In genomic region chrX:116357317-116357716, GRCh38 we compare ENCODE assay signal across 29 cellular contexts.
"Had no signal": no experiment of that assay in that cellular context is flagged by ENCODE, and none has a peak within 500 bp of the region (broad histone marks: within the 10 kb centered on the region; RNA-seq: fewer than 3 reads in every experiment).

No MANE protein-coding gene starts in this region.

- H3K4me1 Mint-ChIP-seq: activated CD4-positive, alpha-beta T cell treated with anti-CD3 and anti-CD28 coated beads for 36 hours; activated CD4-positive, alpha-beta T cell treated with anti-CD3 and anti-CD28 coated beads, Interleukin-2, amount 10 ng/mL, durations not matched to agents 7 days and 5 days; activated naive CD4-positive, alpha-beta T cell treated with anti-CD3 and anti-CD28 coated beads, Interleukin-2, amount 50 U/mL, for 24 hours; activated naive CD8-positive, alpha-beta T cell treated with anti-CD3 and anti-CD28 coated beads, Interleukin-2, amount 10 ng/mL, durations not matched to agents 7 days and 5 days; brain had no signal

- H3K4me3 ChIP-seq: K562, Peyer's patch had no signal

- H3K9me3 ChIP-seq: Peyer's patch had no signal

- H3K4me3 Mint-ChIP-seq: activated CD4-positive, alpha-beta T cell treated with anti-CD3 and anti-CD28 coated beads for 36 hours; activated CD4-positive, alpha-beta T cell treated with anti-CD3 and anti-CD28 coated beads, Interleukin-2, amount 10 ng/mL, durations not matched to agents 7 days and 5 days; activated CD8-positive, alpha-beta T cell treated with anti-CD3 and anti-CD28 coated beads, Interleukin-2, amount 10 ng/mL, durations not matched to agents 7 days and 5 days; activated naive CD4-positive, alpha-beta T cell treated with anti-CD3 and anti-CD28 coated beads, Interleukin-2, amount 50 U/mL, for 24 hours; activated naive CD8-positive, alpha-beta T cell treated with anti-CD3 and anti-CD28 coated beads, Interleukin-2, amount 10 ng/mL, durations not matched to agents 7 days and 5 days; activated T-cell treated with anti-CD3 and anti-CD28 coated beads, Interleukin-2, amount 50 U/mL, for 24 hours; brain; T-helper 1 cell treated with Interleukin-12 subunit alpha and Interleukin-12 subunit beta and Interleukin-4 antibody, amounts not matched to agents 30 μg/mL and 1 μg/mL, for 36 hours; T-helper 2 cell treated with Interferon-gamma antibody and Interleukin-4, amounts not matched to agents 5 μg/mL and 100 μg/mL, for 36 hours; WTC11 had no signal

- H3K36me3 ChIP-seq: Peyer's patch had no signal

- H3K27ac Mint-ChIP-seq: activated CD4-positive, alpha-beta T cell treated with anti-CD3 and anti-CD28 coated beads for 36 hours; activated CD4-positive, alpha-beta T cell treated with anti-CD3 and anti-CD28 coated beads, Interleukin-2, amount 10 ng/mL, durations not matched to agents 7 days and 5 days; activated CD8-positive, alpha-beta T cell treated with anti-CD3 and anti-CD28 coated beads, Interleukin-2, amount 10 ng/mL, durations not matched to agents 7 days and 5 days; activated naive CD4-positive, alpha-beta T cell treated with anti-CD3 and anti-CD28 coated beads, Interleukin-2, amount 50 U/mL, for 24 hours; activated naive CD8-positive, alpha-beta T cell treated with anti-CD3 and anti-CD28 coated beads, Interleukin-2, amount 10 ng/mL, durations not matched to agents 7 days and 5 days; activated T-cell treated with anti-CD3 and anti-CD28 coated beads, Interleukin-2, amount 50 U/mL, for 24 hours; activated T-helper 2 cell treated with anti-CD3 and anti-CD28 coated beads, Interferon-gamma antibody, Interleukin-2, Interleukin-4, amounts not matched to agents 10 μg/mL and 5 μg/mL and 100 μg/mL, durations not matched to agents 14 hours and 24 hours and 36 hours; brain; T-helper 1 cell treated with Interleukin-12 subunit alpha and Interleukin-12 subunit beta and Interleukin-4 antibody, amounts not matched to agents 30 μg/mL and 1 μg/mL, for 36 hours; T-helper 2 cell treated with Interferon-gamma antibody and Interleukin-4, amounts not matched to agents 5 μg/mL and 100 μg/mL, for 36 hours; WTC11 had no signal

- H3K36me3 Mint-ChIP-seq: activated naive CD4-positive, alpha-beta T cell treated with anti-CD3 and anti-CD28 coated beads, Interleukin-2, amount 50 U/mL, for 24 hours; activated naive CD8-positive, alpha-beta T cell treated with anti-CD3 and anti-CD28 coated beads, Interleukin-2, amount 10 ng/mL, durations not matched to agents 7 days and 5 days; brain; WTC11 had no signal

- H3K4me1 ChIP-seq: Peyer's patch had no signal

- H3K27ac ChIP-seq: Peyer's patch had no signal

- H3K9me3 Mint-ChIP-seq: activated CD4-positive, alpha-beta T cell treated with anti-CD3 and anti-CD28 coated beads, Interleukin-2, amount 10 ng/mL, durations not matched to agents 7 days and 5 days; activated naive CD4-positive, alpha-beta T cell treated with anti-CD3 and anti-CD28 coated beads, Interleukin-2, amount 50 U/mL, for 24 hours; activated naive CD8-positive, alpha-beta T cell treated with anti-CD3 and anti-CD28 coated beads, Interleukin-2, amount 10 ng/mL, durations not matched to agents 7 days and 5 days; activated T-cell treated with anti-CD3 and anti-CD28 coated beads, Interleukin-2, amount 50 U/mL, for 24 hours; activated T-helper 2 cell treated with anti-CD3 and anti-CD28 coated beads, Interferon-gamma antibody, Interleukin-2, Interleukin-4, amounts not matched to agents 10 μg/mL and 5 μg/mL and 100 μg/mL, durations not matched to agents 14 hours and 24 hours and 36 hours; brain; T-helper 2 cell treated with Interferon-gamma antibody and Interleukin-4, amounts not matched to agents 5 μg/mL and 100 μg/mL, for 36 hours; WTC11 had no signal

- FAIRE-seq: bronchial epithelial cell, K562 had no signal

- ATAC-seq: activated CD4-positive, alpha-beta T cell treated with anti-CD3 and anti-CD28 coated beads for 36 hours; activated CD4-positive, CD25-positive, alpha-beta regulatory T cell treated with anti-CD3 and anti-CD28 coated beads, Interleukin-2, amount 50 U/mL, for 24 hours; activated CD8-positive, alpha-beta T cell treated with anti-CD3 and anti-CD28 coated beads, Interleukin-2, amount 10 ng/mL, durations not matched to agents 7 days and 5 days; K562; WTC11 had no signal

- DNase-seq: activated CD4-positive, alpha-beta T cell treated with anti-CD3 and anti-CD28 coated beads for 36 hours; activated CD4-positive, alpha-beta T cell treated with anti-CD3 and anti-CD28 coated beads, Interleukin-2, amount 10 ng/mL, durations not matched to agents 7 days and 5 days; activated CD4-positive, alpha-beta T cell treated with anti-CD3 and anti-CD28 coated beads, Interleukin-2, amount 50 U/mL, for 48 hours; activated CD8-positive, alpha-beta T cell treated with anti-CD3 and anti-CD28 coated beads, Interleukin-2, amount 10 ng/mL, durations not matched to agents 7 days and 5 days; activated gamma-delta T cell; activated naive CD4-positive, alpha-beta T cell treated with Interleukin-2 at 50 U/mL for 16 hours; activated naive CD8-positive, alpha-beta T cell treated with anti-CD3 and anti-CD28 coated beads, Interleukin-2, amount 10 ng/mL, durations not matched to agents 7 days and 5 days; activated T-cell treated with anti-CD3 and anti-CD28 coated beads, Interleukin-2, amount 50 U/mL, for 24 hours; amygdala; caudate nucleus; MV-4-11; NCI-H1092; NCI-H1436 treated with DMSO at 0.1 percent for 48 hours; NCI-H1694 treated with DMSO at 0.1 percent for 48 hours; NCI-H2029; NCI-H345; NCI-H524 treated with DMSO at 0.1 percent for 48 hours; Peyer's patch; RPMI8226; SIG-M5 had no signal

- H3K27me3 Mint-ChIP-seq: activated CD4-positive, alpha-beta T cell treated with anti-CD3 and anti-CD28 coated beads for 36 hours; activated CD4-positive, alpha-beta T cell treated with anti-CD3 and anti-CD28 coated beads, Interleukin-2, amount 10 ng/mL, durations not matched to agents 7 days and 5 days; activated naive CD4-positive, alpha-beta T cell treated with anti-CD3 and anti-CD28 coated beads, Interleukin-2, amount 50 U/mL, for 24 hours; activated naive CD8-positive, alpha-beta T cell treated with anti-CD3 and anti-CD28 coated beads, Interleukin-2, amount 10 ng/mL, durations not matched to agents 7 days and 5 days; brain had no signal

- H3K27me3 ChIP-seq: Peyer's patch had no signal
